Comparison of ENCODE assay signal across 22 cellular contexts in genomic region chr6:42813074-42813645, GRCh38.
"Had no signal": no experiment of that assay in that cellular context is flagged by ENCODE, and none has a peak within 500 bp of the region (broad histone marks: within the 10 kb centered on the region; RNA-seq: fewer than 3 reads in every experiment).

No MANE protein-coding gene starts in this region.

- H3K9me3 ChIP-seq: adrenal gland, ascending aorta, lower lobe of right lung, mucosa of descending colon, right lobe of liver, thyroid gland had no signal

- H3K27ac Mint-ChIP-seq: activated T-helper 1 cell treated with anti-CD3 and anti-CD28 coated beads, Interleukin-12 subunit alpha, Interleukin-12 subunit beta, Interleukin-2, Interleukin-4 antibody, amounts not matched to agents 30 ng/mL and 10 ng/mL and 1 ng/mL, durations not matched to agents 14 hours and 24 hours and 36 hours had no signal

- H3K9me3 Mint-ChIP-seq: activated T-helper 1 cell treated with anti-CD3 and anti-CD28 coated beads, Interleukin-12 subunit alpha, Interleukin-12 subunit beta, Interleukin-2, Interleukin-4 antibody, amounts not matched to agents 30 ng/mL and 10 ng/mL and 1 ng/mL, durations not matched to agents 14 hours and 24 hours and 36 hours; immature natural killer cell had no signal

- ATAC-seq: left lobe of liver, lower lobe of right lung, mucosa of descending colon, right lobe of liver had no signal

- DNase-seq: activated CD4-positive, alpha-beta T cell treated with anti-CD3 and anti-CD28 coated beads, Interleukin-2, amount 50 U/mL, for 48 hours; activated gamma-delta T cell treated with Interleukin-2 at 50 U/mL for 16 hours; adrenal gland; brain microvascular endothelial cell; caudate nucleus; dermis blood vessel endothelial cell; effector CD8-positive, alpha-beta T cell; foreskin melanocyte; immature natural killer cell; lower lobe of right lung; mesendoderm; mucosa of descending colon; nucleus accumbens; right lobe of liver; SHP77 treated with DMSO at 0.1 percent for 48 hours; stimulated activated CD4-positive, alpha-beta T cell treated with anti-CD3 and anti-CD28 coated beads, Interleukin-1b, Interleukin-23, amount 100 ng/mL, for 48 hours; stimulated activated naive CD4-positive, alpha-beta T cell; substantia nigra; thyroid gland had no signal

- H3K4me3 Mint-ChIP-seq: activated T-helper 1 cell treated with anti-CD3 and anti-CD28 coated beads, Interleukin-12 subunit alpha, Interleukin-12 subunit beta, Interleukin-2, Interleukin-4 antibody, amounts not matched to agents 30 ng/mL and 10 ng/mL and 1 ng/mL, durations not matched to agents 14 hours and 24 hours and 36 hours; immature natural killer cell had no signal
